In genomic region chr4:128393111-128393704, GRCh38 we compare ENCODE assay signal across 9 cellular contexts.
DNase-seq lines count a peak whose midpoint lies in the region; ATAC-seq and TF ChIP-seq lines count a peak whose summit lies in the region.
"Had no signal": no experiment of that assay in that cellular context is flagged by ENCODE, and none has a peak within 500 bp of the region (broad histone marks: within the 10 kb centered on the region; RNA-seq: fewer than 3 reads in every experiment).

No MANE protein-coding gene starts in this region.

- no peaks in the 10 kb centered on the region for H3K4me1 Mint-ChIP-seq in activated naive CD4-positive, alpha-beta T cell treated with anti-CD3 and anti-CD28 coated beads for 36 hours (ENCODE audit: low read depth)
- H3K4me1 Mint-ChIP-seq: naive B cell had no signal

- H3K4me1 ChIP-seq in stomach (peaks cover 0 to 23% (median 10%) of the 10 kb centered on the region in 4 donors), spleen (no peaks in the 10 kb centered on the region)

- 33 to 37% (median 34%) methylated on average over 6 of the region's 6 CpGs for WGBS in stomach, 5 donors
- WGBS in spleen, 5 donors: 52 to 62% (median 59%) methylated on average over 6 of the region's 6 CpGs

- ATAC-seq in GM19463 (IDR thresholded peaks at IDR 0.05; ENCODE audit: unreplicated experiment): peak; percentile 71

- H3K27me3 ChIP-seq in stomach (no peaks in the 10 kb centered on the region), spleen (replicated peaks in 1 of 7) (no peaks in the 10 kb centered on the region)

- TF ChIP-seq CTCF in stomach (IDR thresholded peaks at IDR 0.05) (no peak), spleen (IDR thresholded peaks at IDR 0.05 in 8 of 11, conservative IDR thresholded peaks at IDR 0.05 in 3 of 11) (no peak)

- no peak overlapping the region for H3K4me3 ChIP-seq in stomach
- no peak overlapping the region for H3K4me3 ChIP-seq in spleen

- H3K27ac ChIP-seq in stomach: peak overlapping the region in 4 of 5 donors; percentile 12 to 71 (median 66)
- no peak overlapping the region for H3K27ac ChIP-seq in spleen

- peak; percentile 54 to 99 (median 82) for DNase-seq in NCI-H1417 (lab: John Stamatoyannopoulos, UW)
- DNase-seq in dedifferentiated amniotic fluid mesenchymal stem cell (ENCODE audit: extremely low spot score): peak; percentile 46
- no peak for DNase-seq in stomach
- no peak for DNase-seq in activated naive CD4-positive, alpha-beta T cell treated with anti-CD3 and anti-CD28 coated beads for 36 hours
- no peak for DNase-seq in cortex of kidney (lab: John Stamatoyannopoulos, UW)
- DNase-seq in spleen: no peak
- DNase-seq in putamen (ENCODE audit: low spot score): no peak
- DNase-seq: naive B cell had no signal

- no peaks in the 10 kb centered on the region for H3K9me3 ChIP-seq in stomach
- H3K9me3 ChIP-seq in spleen: peaks cover 0 to 10% (median 0%) of the 10 kb centered on the region in 8 donors

- no peak overlapping the region for H3K4me3 Mint-ChIP-seq in activated naive CD4-positive, alpha-beta T cell treated with anti-CD3 and anti-CD28 coated beads for 36 hours
- H3K4me3 Mint-ChIP-seq: naive B cell had no signal

- TF ChIP-seq EP300 in stomach (IDR thresholded peaks at IDR 0.05): no peak

- H3K27ac Mint-ChIP-seq in activated naive CD4-positive, alpha-beta T cell treated with anti-CD3 and anti-CD28 coated beads for 36 hours: no peak overlapping the region

- H3K9me3 Mint-ChIP-seq in activated naive CD4-positive, alpha-beta T cell treated with anti-CD3 and anti-CD28 coated beads for 36 hours: peaks cover 2% of the 10 kb centered on the region

- no peaks in the 10 kb centered on the region for H3K36me3 Mint-ChIP-seq in activated naive CD4-positive, alpha-beta T cell treated with anti-CD3 and anti-CD28 coated beads for 36 hours (ENCODE audit: low read depth)
- H3K36me3 Mint-ChIP-seq: naive B cell had no signal

- intact Hi-C loops in stomach (cut with DNase I; ENCODE audit: low total_unique reads): no loop called here
- intact Hi-C loops in activated naive CD4-positive, alpha-beta T cell treated with anti-CD3 and anti-CD28 coated beads for 36 hours (cut with micrococcal nuclease): no loop called here
- intact Hi-C loops in spleen (cut with DNase I; ENCODE audit: low total_unique reads): no loop called here

- H3K27me3 Mint-ChIP-seq in activated naive CD4-positive, alpha-beta T cell treated with anti-CD3 and anti-CD28 coated beads for 36 hours (ENCODE audit: low read depth): no peaks in the 10 kb centered on the region
- H3K27me3 Mint-ChIP-seq: naive B cell had no signal

- TF ChIP-seq POLR2A in stomach (IDR thresholded peaks at IDR 0.05) (no peak), spleen (IDR thresholded peaks at IDR 0.05) (no peak)

- H3K36me3 ChIP-seq in stomach: no peaks in the 10 kb centered on the region
- H3K36me3 ChIP-seq in spleen: no peaks in the 10 kb centered on the region

- CTCF ChIA-PET in activated naive CD4-positive, alpha-beta T cell treated with anti-CD3 and anti-CD28 coated beads for 36 hours (lab: Charles Lee): interaction anchor here (0.6 kb wide), 1 partner anchor 631 kb away, joined by 3 read pairs; no protein-coding TSS in a partner anchor

Comparison
In these comparisons a context has a peak if more than half of its experiments do, and no peak if none do; other contexts are left out.
1. DNase-seq: peak in NCI-H1417 (3 of 3) and dedifferentiated amniotic fluid mesenchymal stem cell (single experiment); none in stomach (single experiment), activated naive CD4-positive, alpha-beta T cell treated with anti-CD3 and anti-CD28 coated beads for 36 hours (single experiment), cortex of kidney (single experiment), spleen (single experiment) and putamen (single experiment).
2. H3K27ac ChIP-seq: peak in stomach (4 of 5); none in spleen (0 of 8).